Comparison of ENCODE assay signal across 18 cellular contexts in genomic region chr18:10794771-10795170, GRCh38.
DNase-seq lines count a peak whose midpoint lies in the region; ATAC-seq and TF ChIP-seq lines count a peak whose summit lies in the region.
"Had no signal": no experiment of that assay in that cellular context is flagged by ENCODE, and none has a peak within 500 bp of the region (broad histone marks: within the 10 kb centered on the region; RNA-seq: fewer than 3 reads in every experiment).

No MANE protein-coding gene starts in this region.

- H3K36me3 ChIP-seq in endodermal cell (ENCODE audit: control insufficient read depth, insufficient read depth, low read length): peaks cover 8% of the 10 kb centered on the region
- H3K36me3 ChIP-seq in heart left ventricle: no peaks in the 10 kb centered on the region
- H3K36me3 ChIP-seq: BLaER1 treated with 17β-estradiol and CSF1 and Interleukin-3, amounts not matched to agents 10 nM and 100 nM had no signal

- H3K27ac Mint-ChIP-seq in activated CD4-positive, alpha-beta T cell treated with anti-CD3 and anti-CD28 coated beads, Interleukin-2, amount 10 ng/mL, durations not matched to agents 24 days and 14 days: no peak overlapping the region
- H3K27ac Mint-ChIP-seq in endodermal cell (no peak overlapping the region), nephron progenitor cell (peak overlapping the region; percentile 95)
- H3K27ac Mint-ChIP-seq: B cell; CD4-positive, alpha-beta T cell; CD8-positive, alpha-beta T cell had no signal

- H3K9ac ChIP-seq in endodermal cell (ENCODE audit: extremely low read depth, low read length, poor library complexity, severe bottlenecking): no peak overlapping the region
- H3K9ac ChIP-seq: BLaER1 treated with 17β-estradiol and CSF1 and Interleukin-3, amounts not matched to agents 10 nM and 100 nM had no signal

- 92 to 96% methylated on average over 6 to 7 of the region's 7 CpGs for WGBS in endodermal cell (ENCODE audit: insufficient coverage in 1 of 2, insufficient read length in 1 of 2), 2 experiments
- 62 to 76% (median 71%) methylated on average over 7 of the region's 7 CpGs for WGBS in heart left ventricle, 4 donors

- no peak for TF ChIP-seq POLR2A in heart left ventricle (IDR thresholded peaks at IDR 0.05)

- H3K36me3 Mint-ChIP-seq in activated CD4-positive, alpha-beta T cell treated with anti-CD3 and anti-CD28 coated beads, Interleukin-2, amount 10 ng/mL, durations not matched to agents 24 days and 14 days (ENCODE audit: low read depth): no peaks in the 10 kb centered on the region
- H3K36me3 Mint-ChIP-seq in endodermal cell (ENCODE audit: low read depth) (no peaks in the 10 kb centered on the region), nephron progenitor cell (ENCODE audit: low read depth) (no peaks in the 10 kb centered on the region)
- H3K36me3 Mint-ChIP-seq: CD8-positive, alpha-beta T cell had no signal

- TF ChIP-seq CTCF in endodermal cell (conservative IDR thresholded peaks at IDR 0.05) (peak; percentile 39), nephron progenitor cell (IDR thresholded peaks at IDR 0.05) (no peak), heart left ventricle (IDR thresholded peaks at IDR 0.05) (no peak)

- H3K27me3 Mint-ChIP-seq in activated CD4-positive, alpha-beta T cell treated with anti-CD3 and anti-CD28 coated beads, Interleukin-2, amount 10 ng/mL, durations not matched to agents 24 days and 14 days: peaks cover 17% of the 10 kb centered on the region
- H3K27me3 Mint-ChIP-seq in endodermal cell (ENCODE audit: insufficient read depth) (no peaks in the 10 kb centered on the region), nephron progenitor cell (ENCODE audit: low read depth, poor library complexity) (no peaks in the 10 kb centered on the region)

- H3K27ac ChIP-seq in endodermal cell (ENCODE audit: low read depth, low read length) (no peak overlapping the region), heart left ventricle (no peak overlapping the region)
- H3K27ac ChIP-seq: 22Rv1; A549; BLaER1 treated with 17β-estradiol and CSF1 and Interleukin-3, amounts not matched to agents 10 nM and 100 nM; C4-2B had no signal

- peak; percentile 17 for DNase-seq in activated CD4-positive, alpha-beta T cell treated with anti-CD3 and anti-CD28 coated beads, Interleukin-2, amount 10 ng/mL, durations not matched to agents 24 days and 14 days
- DNase-seq in activated CD4-positive, alpha-beta T cell treated with anti-CD3 and anti-CD28 coated beads for 1 hour: no peak
- DNase-seq in endodermal cell (no peak), nephron progenitor cell (no peak), heart left ventricle (no peak), H4 (ENCODE audit: low spot score) (no peak)
- DNase-seq: AML-193; Caco-2; Calu3; CD4-positive, alpha-beta T cell; CD8-positive, alpha-beta T cell; DMS79 treated with DMSO at 0.1 percent for 48 hours; GF-D8 had no signal

- no peak for ATAC-seq in heart left ventricle
- ATAC-seq: A549; CD8-positive, alpha-beta T cell had no signal

- H3K27me3 ChIP-seq in endodermal cell (ENCODE audit: control insufficient read depth, insufficient read depth, low read length, poor library complexity, severe bottlenecking) (no peaks in the 10 kb centered on the region), heart left ventricle (no peaks in the 10 kb centered on the region)
- H3K27me3 ChIP-seq: BLaER1 treated with 17β-estradiol and CSF1 and Interleukin-3, amounts not matched to agents 10 nM and 100 nM had no signal

- H3K4me1 ChIP-seq in endodermal cell (ENCODE audit: control insufficient read depth, insufficient read depth, low read length) (no peaks in the 10 kb centered on the region), heart left ventricle (peaks cover 0 to 16% (median 0%) of the 10 kb centered on the region in 12 donors)

- H3K4me3 ChIP-seq in endodermal cell (ENCODE audit: low read length): no peak overlapping the region
- H3K4me3 ChIP-seq in heart left ventricle: no peak overlapping the region
- H3K4me3 ChIP-seq: A549; BLaER1 treated with 17β-estradiol and CSF1 and Interleukin-3, amounts not matched to agents 10 nM and 100 nM had no signal

- H3K4me3 Mint-ChIP-seq in activated CD4-positive, alpha-beta T cell treated with anti-CD3 and anti-CD28 coated beads, Interleukin-2, amount 10 ng/mL, durations not matched to agents 24 days and 14 days: no peak overlapping the region
- H3K4me3 Mint-ChIP-seq in endodermal cell: no peak overlapping the region
- H3K4me3 Mint-ChIP-seq in nephron progenitor cell: no peak overlapping the region
- H3K4me3 Mint-ChIP-seq: B cell; CD4-positive, alpha-beta T cell; CD8-positive, alpha-beta T cell had no signal

- H3K4me1 Mint-ChIP-seq in activated CD4-positive, alpha-beta T cell treated with anti-CD3 and anti-CD28 coated beads, Interleukin-2, amount 10 ng/mL, durations not matched to agents 24 days and 14 days: no peaks in the 10 kb centered on the region
- H3K4me1 Mint-ChIP-seq in endodermal cell (no peaks in the 10 kb centered on the region), nephron progenitor cell (peaks cover 15% of the 10 kb centered on the region)
- H3K4me1 Mint-ChIP-seq: B cell had no signal

- H3K9me3 Mint-ChIP-seq in activated CD4-positive, alpha-beta T cell treated with anti-CD3 and anti-CD28 coated beads, Interleukin-2, amount 10 ng/mL, durations not matched to agents 24 days and 14 days: no peaks in the 10 kb centered on the region
- H3K9me3 Mint-ChIP-seq in endodermal cell (no peaks in the 10 kb centered on the region), nephron progenitor cell (no peaks in the 10 kb centered on the region)
- H3K9me3 Mint-ChIP-seq: CD4-positive, alpha-beta T cell; CD8-positive, alpha-beta T cell had no signal

- H3K9me3 ChIP-seq in endodermal cell (ENCODE audit: control insufficient read depth, low read length) (no peaks in the 10 kb centered on the region), heart left ventricle (no peaks in the 10 kb centered on the region)
- H3K9me3 ChIP-seq: A549; BLaER1 treated with 17β-estradiol and CSF1 and Interleukin-3, amounts not matched to agents 10 nM and 100 nM; Caco-2 had no signal

- intact Hi-C loops in activated CD4-positive, alpha-beta T cell treated with anti-CD3 and anti-CD28 coated beads, Interleukin-2, amount 10 ng/mL, durations not matched to agents 24 days and 14 days (cut with micrococcal nuclease): no loop called here
- intact Hi-C loops in heart left ventricle (cut with DNase I): no loop called here
